In the genomic region with DNA sequence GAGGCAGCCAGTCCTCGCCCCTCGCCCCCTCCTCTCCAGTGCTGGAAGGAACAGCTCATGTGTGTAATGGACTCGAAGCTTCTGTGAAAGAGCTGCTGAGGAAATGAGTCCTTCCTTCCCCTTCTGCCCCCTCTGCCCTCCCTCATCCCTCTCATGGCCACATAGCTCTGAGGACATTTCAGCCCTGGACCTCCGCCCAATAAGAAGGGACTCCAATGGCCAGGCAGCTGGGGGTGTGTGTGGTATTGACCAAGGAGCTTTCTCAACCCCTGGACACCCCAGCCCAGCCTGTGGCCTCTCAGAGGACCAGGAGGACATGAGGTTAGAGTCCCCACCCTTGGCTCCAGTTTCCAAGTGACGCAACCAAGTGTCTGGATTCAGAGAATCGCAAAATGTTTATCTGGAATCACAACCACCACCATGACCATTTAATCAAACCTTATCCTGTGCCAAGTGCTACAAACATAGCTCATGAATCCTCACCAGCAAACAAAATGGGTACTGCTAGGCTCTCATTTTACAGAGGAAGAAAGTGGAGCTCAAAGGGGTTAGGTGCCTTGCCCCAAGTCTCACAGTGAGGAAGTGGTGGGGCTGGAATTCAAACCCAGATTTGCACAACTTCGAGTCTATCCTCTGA, we compare ENCODE assay signal across 8 cellular contexts.
DNase-seq lines count a peak whose midpoint lies in the region; ATAC-seq and TF ChIP-seq lines count a peak whose summit lies in the region.

No MANE protein-coding gene starts in this region.

- H3K27ac ChIP-seq in muscle layer of duodenum (ENCODE audit: low read length): peak overlapping the region; percentile 42

- TF ChIP-seq CTCF in choroid plexus epithelial cell (conservative IDR thresholded peaks at IDR 0.05; ENCODE audit: low read depth, low read length): no peak

- H3K4me1 ChIP-seq in muscle layer of duodenum (ENCODE audit: control insufficient read depth in 1 of 2, insufficient read depth in 2 of 2, low read length in 2 of 2): peaks cover 60 to 87% of the 10 kb centered on the region in 2 donors

- no peak for ATAC-seq in GM19023 (IDR thresholded peaks at IDR 0.05; ENCODE audit: unreplicated experiment)
- no peak for ATAC-seq in GM21737 (IDR thresholded peaks at IDR 0.05; ENCODE audit: unreplicated experiment)

- H3K27me3 ChIP-seq in muscle layer of duodenum (ENCODE audit: low read depth, low read length): no peaks in the 10 kb centered on the region

- H3K4me3 ChIP-seq in choroid plexus epithelial cell (ENCODE audit: low read depth, low read length) (no peak overlapping the region), muscle layer of duodenum (ENCODE audit: low read depth in 1 of 2, low read length in 2 of 2) (peak overlapping the region in 1 of 2 donors; percentile 28)

- DNase-seq in AML-193 (lab: John Stamatoyannopoulos, UW) (peak; percentile 26 to 40), MV-4-11 (lab: John Stamatoyannopoulos, UW) (peak; percentile 72), choroid plexus epithelial cell (ENCODE audit: low read depth) (peak; percentile 65), T-helper 2 cell (no peak)
- DNase-seq in stimulated activated CD4-positive, alpha-beta T cell treated with anti-CD3 and anti-CD28 coated beads, Interleukin-1b, Interleukin-23, amount 100 ng/mL, for 48 hours: no peak

- H3K36me3 ChIP-seq in muscle layer of duodenum (ENCODE audit: control insufficient read depth in 1 of 2, insufficient read depth in 2 of 2, low read length in 2 of 2): no peaks in the 10 kb centered on the region

- no peaks in the 10 kb centered on the region for H3K9me3 ChIP-seq in muscle layer of duodenum (ENCODE audit: control insufficient read depth in 1 of 2, low read length in 2 of 2)

Comparison
In these comparisons a context has a peak if more than half of its experiments do, and no peak if none do; other contexts are left out.
1. DNase-seq: peak in AML-193 (2 of 2), MV-4-11 (single experiment) and choroid plexus epithelial cell (single experiment); none in stimulated activated CD4-positive, alpha-beta T cell treated with anti-CD3 and anti-CD28 coated beads, Interleukin-1b, Interleukin-23, amount 100 ng/mL, for 48 hours (single experiment) and T-helper 2 cell (0 of 5).